ENCODE assay signal across 17 cellular contexts in the genomic region with DNA sequence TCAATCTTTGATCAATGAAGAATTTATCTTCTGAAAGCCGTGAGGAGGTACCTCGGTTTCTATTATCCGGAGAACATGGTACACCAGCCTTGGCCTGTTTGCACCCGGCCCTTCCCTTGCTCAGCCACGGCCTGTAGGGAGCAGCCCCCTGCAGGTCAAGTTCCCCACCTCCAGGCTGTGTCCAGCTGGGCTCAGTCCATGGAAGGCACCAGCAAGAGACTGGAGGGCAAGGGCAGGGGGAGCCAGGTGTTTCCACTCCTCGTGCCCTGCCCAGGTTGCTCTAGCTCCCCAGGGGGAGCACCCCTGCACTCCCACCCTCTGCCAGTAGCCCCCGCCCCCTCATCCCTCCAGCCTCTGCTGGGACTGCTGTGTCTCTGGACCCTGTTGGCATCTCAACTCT.
"Had no signal": no experiment of that assay in that cellular context is flagged by ENCODE, and none has a peak within 500 bp of the region (broad histone marks: within the 10 kb centered on the region; RNA-seq: fewer than 3 reads in every experiment).

No MANE protein-coding gene starts in this region.

- H3K4me3 ChIP-seq: esophagus squamous epithelium, gastroesophageal sphincter, left lung, lung, right atrium auricular region, smooth muscle cell had no signal

- DNase-seq: effector memory CD8-positive, alpha-beta T cell; esophagus squamous epithelium; foreskin fibroblast; glutamatergic neuron; islet precursor cell; left lung; mesenchymal stem cell; midbrain; stimulated activated CD4-positive, alpha-beta T cell treated with anti-CD3 and anti-CD28 coated beads, Interleukin-2, amount 100 ng/mL, for 48 hours; stimulated activated naive CD4-positive, alpha-beta T cell treated with Interleukin-2 at 50 U/mL for 16 hours; trophoblast cell had no signal

- H3K4me1 ChIP-seq: esophagus squamous epithelium, gastroesophageal sphincter, left lung, right atrium auricular region had no signal

- H3K27ac ChIP-seq: esophagus squamous epithelium, gastroesophageal sphincter, left lung, right atrium auricular region had no signal

- H3K4me2 ChIP-seq: smooth muscle cell had no signal

- H3K36me3 ChIP-seq: esophagus squamous epithelium, gastroesophageal sphincter, left lung, right atrium auricular region had no signal

- H3K27me3 ChIP-seq: right atrium auricular region had no signal

- H3K9me3 ChIP-seq: esophagus squamous epithelium, right atrium auricular region had no signal

- FAIRE-seq: colon, urothelium cell line had no signal
